ENCODE assay signal across 10 cellular contexts in genomic region chr15:89196994-89197393, GRCh38. TPM values are rescaled to one million over a fixed set of nuclear protein-coding genes. Genes with fewer than 3 reads are reported as not detected.
DNase-seq lines count a peak whose midpoint lies in the region; ATAC-seq and TF ChIP-seq lines count a peak whose summit lies in the region.
"Had no signal": no experiment of that assay in that cellular context is flagged by ENCODE, and none has a peak within 500 bp of the region (broad histone marks: within the 10 kb centered on the region; RNA-seq: fewer than 3 reads in every experiment).

No MANE protein-coding gene starts in this region.

- H3K9me3 ChIP-seq in heart left ventricle: no peaks in the 10 kb centered on the region
- H3K9me3 ChIP-seq in right cardiac atrium (ENCODE audit: control insufficient read depth, low read length): no peaks in the 10 kb centered on the region
- no peaks in the 10 kb centered on the region for H3K9me3 ChIP-seq in transverse colon
- H3K9me3 ChIP-seq: SJCRH30 had no signal

- intact Hi-C loops in heart left ventricle (cut with DNase I) (no loop called here), right cardiac atrium (cut with DNase I) (no loop called here), transverse colon (cut with DNase I; ENCODE audit: low total_unique reads) (no loop called here)

- peaks cover 0 to 44% (median 16%) of the 10 kb centered on the region in 12 donors for H3K4me1 ChIP-seq in heart left ventricle
- H3K4me1 ChIP-seq in right cardiac atrium (ENCODE audit: control insufficient read depth, insufficient read depth, low read length): no peaks in the 10 kb centered on the region
- peaks cover 5 to 15% (median 11%) of the 10 kb centered on the region in 4 donors for H3K4me1 ChIP-seq in transverse colon
- H3K4me1 ChIP-seq: SJCRH30 had no signal

- TF ChIP-seq POLR2A in heart left ventricle (IDR thresholded peaks at IDR 0.05): no peak
- no peak for TF ChIP-seq POLR2A in transverse colon (IDR thresholded peaks at IDR 0.05)

- TF ChIP-seq CTCF in heart left ventricle (IDR thresholded peaks at IDR 0.05) (no peak), transverse colon (IDR thresholded peaks at IDR 0.05) (no peak)

- no peak for DNase-seq in heart left ventricle
- DNase-seq in right cardiac atrium: no peak
- DNase-seq in activated T-cell treated with anti-CD3 and anti-CD28 coated beads, Interleukin-2, amount 50 U/mL, for 48 hours: peak; percentile 80 to 81
- DNase-seq in transverse colon: peak; percentile 44
- DNase-seq in dedifferentiated amniotic fluid mesenchymal stem cell (ENCODE audit: extremely low spot score): no peak
- no peak for DNase-seq in superior temporal gyrus (ENCODE audit: extremely low spot score)
- DNase-seq: DND-41 had no signal

- TF ChIP-seq EP300 in transverse colon (IDR thresholded peaks at IDR 0.05; ENCODE audit: low read depth): no peak

- in situ Hi-C loops in transverse colon (cut with MboI; ENCODE audit: low pct_ligation_motif_present in 1 of 4, low pct_unique_long_range_greater_than_20kb in 1 of 4, low sequenced_read_pairs in 3 of 4): loop anchor here in 2 of 4 donors (25.0 kb wide), 2 partner anchors 135 to 285 kb away; partner anchors contain the start of gene MFGE8 (in 1 of the 2)

- H3K27me3 ChIP-seq in heart left ventricle: no peaks in the 10 kb centered on the region
- no peaks in the 10 kb centered on the region for H3K27me3 ChIP-seq in right cardiac atrium (ENCODE audit: control insufficient read depth, insufficient read depth)
- no peaks in the 10 kb centered on the region for H3K27me3 ChIP-seq in layer of hippocampus (ENCODE audit: control insufficient read depth, insufficient read depth, low read length)
- H3K27me3 ChIP-seq in transverse colon: no peaks in the 10 kb centered on the region
- H3K27me3 ChIP-seq: SJCRH30 had no signal

- ATAC-seq in heart left ventricle (no peak), right cardiac atrium (no peak), GM21786 (IDR thresholded peaks at IDR 0.05; ENCODE audit: unreplicated experiment) (no peak)

- H3K27ac ChIP-seq in heart left ventricle (peak overlapping the region in 8 of 12 donors; percentile 7 to 72 (median 54)), right cardiac atrium (ENCODE audit: low read length) (no peak overlapping the region), layer of hippocampus (ENCODE audit: low read depth, low read length) (peak overlapping the region; percentile 89), transverse colon (peak overlapping the region; percentile 6 to 49 (median 37))
- H3K27ac ChIP-seq: SJCRH30 had no signal

- H3K36me3 ChIP-seq in heart left ventricle (peaks cover 0 to 91% (median 70%) of the 10 kb centered on the region in 9 donors), transverse colon (peaks cover 0 to 28% (median 10%) of the 10 kb centered on the region in 4 donors)

- 55 to 66% (median 60%) methylated on average over 6 to 7 of the region's 7 CpGs for WGBS in heart left ventricle, 4 donors
- WGBS in right cardiac atrium: 51% methylated on average over 7 of the region's 7 CpGs
- 43 to 55% methylated on average over 2 to 7 of the region's 7 CpGs for WGBS in transverse colon (ENCODE audit: low coverage in 1 of 2), 2 donors

- H3K4me3 ChIP-seq in heart left ventricle (no peak overlapping the region), right cardiac atrium (ENCODE audit: low read length) (no peak overlapping the region), transverse colon (no peak overlapping the region)
- H3K4me3 ChIP-seq: SJCRH30 had no signal

RNA-seq across cellular contexts. Expression of gene RLBP1, which starts 24.4 kb away (rescaled TPM):
- total RNA-seq in heart left ventricle (not detected), right cardiac atrium (not detected), transverse colon (not detected)
- polyA plus RNA-seq in heart left ventricle (not detected), right cardiac atrium (not detected)
- total RNA-seq: SJCRH30 had no signal

RNA-seq across cellular contexts. Expression of gene FANCI, which starts 46.8 kb away (rescaled TPM):
- total RNA-seq in heart left ventricle (10 to 100 TPM in 1 of 9 donors, 1 to 10 TPM in 8; 1.0 to 10.3 (median 1.9) TPM), right cardiac atrium (1 to 10 TPM; 3.2 to 4.6 (median 4.3) TPM), transverse colon (10 to 100 TPM in 1 of 4 donors, 1 to 10 TPM in 3; 3.7 to 10.3 (median 4.5) TPM)
- polyA plus RNA-seq in heart left ventricle (1 to 10 TPM in 1 of 2 donors, under 1 TPM in 1; 0.42 to 2.0 TPM), right cardiac atrium (1.1 TPM)

Comparison
In these comparisons a context has a peak if more than half of its experiments do, and no peak if none do; other contexts are left out.
1. DNase-seq: peak in activated T-cell treated with anti-CD3 and anti-CD28 coated beads, Interleukin-2, amount 50 U/mL, for 48 hours (2 of 2) and transverse colon (single experiment); none in heart left ventricle (0 of 5), right cardiac atrium (0 of 3), dedifferentiated amniotic fluid mesenchymal stem cell (single experiment) and superior temporal gyrus (single experiment).